In the genomic region with DNA sequence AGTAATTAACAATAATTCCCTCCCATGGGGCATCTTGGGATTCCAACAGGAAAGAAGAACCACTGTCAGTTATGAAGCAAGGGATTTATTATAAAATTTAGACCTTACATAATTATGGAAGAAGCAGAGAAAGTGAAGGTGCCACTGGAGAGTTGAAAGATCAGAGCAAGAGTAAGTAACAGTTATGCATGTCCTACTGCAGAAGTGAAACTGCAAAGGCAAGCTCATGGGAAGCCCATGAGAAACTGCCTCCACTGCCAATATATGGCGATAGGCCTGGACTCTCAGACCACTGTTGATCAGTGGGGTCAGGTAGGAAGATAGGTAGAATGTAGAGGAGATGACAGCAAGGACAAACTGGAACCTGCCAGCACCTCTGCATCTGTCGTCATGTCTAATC, we compare ENCODE assay signal across 19 cellular contexts.
"Had no signal": no experiment of that assay in that cellular context is flagged by ENCODE, and none has a peak within 500 bp of the region (broad histone marks: within the 10 kb centered on the region; RNA-seq: fewer than 3 reads in every experiment).

No MANE protein-coding gene starts in this region.

- H3K27ac ChIP-seq: body of pancreas, colonic mucosa, esophagus muscularis mucosa, hepatocyte, left lung, pancreas, spleen, testis had no signal

- ATAC-seq: activated T-cell treated with anti-CD3 and anti-CD28 coated beads, Interleukin-2, amount 50 U/mL, for 72 hours; body of pancreas; left lung; pancreas; sciatic nerve; stimulated activated naive CD8-positive, alpha-beta T cell treated with anti-CD3 and anti-CD28 coated beads, Interleukin-15, amount 100 ng/mL, for 72 hours had no signal

- DNase-seq: activated CD4-positive, alpha-beta T cell treated with anti-CD3 and anti-CD28 coated beads, Interleukin-2, amount 10 ng/mL, durations not matched to agents 24 days and 14 days; activated CD4-positive, CD25-positive, alpha-beta regulatory T cell; activated CD8-positive, alpha-beta memory T cell treated with anti-CD3 and anti-CD28 coated beads, Interleukin-2, amount 50 U/mL, for 48 hours; activated naive CD8-positive, alpha-beta T cell treated with anti-CD3 and anti-CD28 coated beads for 36 hours; activated T-cell treated with anti-CD3 and anti-CD28 coated beads, Interleukin-2, amount 50 U/mL, for 72 hours; body of pancreas; central memory CD4-positive, alpha-beta T cell; colonic mucosa; islet precursor cell; left lung; mammary epithelial cell; naive B cell; pancreas; spleen; stimulated activated naive CD8-positive, alpha-beta T cell treated with anti-CD3 and anti-CD28 coated beads, Interleukin-15, amount 100 ng/mL, for 72 hours; testis had no signal

- H2AFZ ChIP-seq: hepatocyte had no signal

- H3K4me1 ChIP-seq: colonic mucosa, testis had no signal

- H3K79me2 ChIP-seq: hepatocyte had no signal

- H3K27me3 ChIP-seq: body of pancreas, colonic mucosa, esophagus muscularis mucosa, hepatocyte, left lung, pancreas, spleen, testis had no signal

- H3K4me3 ChIP-seq: body of pancreas, colonic mucosa, esophagus muscularis mucosa, hepatocyte, left lung, pancreas, spleen, testis had no signal

- FAIRE-seq: pancreas had no signal

- H3K36me3 ChIP-seq: colonic mucosa, esophagus muscularis mucosa, left lung, pancreas, spleen had no signal

- H3K4me2 ChIP-seq: hepatocyte had no signal

- H3K9me3 ChIP-seq: body of pancreas, colonic mucosa, esophagus muscularis mucosa, left lung, pancreas, spleen, testis had no signal
